Comparison of ENCODE assay signal across 7 cellular contexts in genomic region chr12:18850752-18851151, GRCh38.
"Had no signal": no experiment of that assay in that cellular context is flagged by ENCODE, and none has a peak within 500 bp of the region (broad histone marks: within the 10 kb centered on the region; RNA-seq: fewer than 3 reads in every experiment).

No MANE protein-coding gene starts in this region.

- FAIRE-seq: HepG2 had no signal

- H3K4me3 ChIP-seq: GM23248 had no signal

- ATAC-seq: HepG2 had no signal

- DNase-seq: GM23248, GOT3, H7, HCEC 1CT had no signal

- H3K4me2 ChIP-seq: KMS-11 had no signal

- H3K27ac ChIP-seq: GM23248, HL-60, KMS-11 had no signal
